ENCODE assay signal across 9 cellular contexts in genomic region chr5:143245929-143246561, GRCh38.
DNase-seq lines count a peak whose midpoint lies in the region; ATAC-seq, FAIRE-seq and TF ChIP-seq lines count a peak whose summit lies in the region.
"Had no signal": no experiment of that assay in that cellular context is flagged by ENCODE, and none has a peak within 500 bp of the region (broad histone marks: within the 10 kb centered on the region; RNA-seq: fewer than 3 reads in every experiment).

No MANE protein-coding gene starts in this region.

- POLR2A ChIA-PET in A549 (lab: Yijun Ruan, JAX) = interaction anchor here (2.1 kb wide), 1 partner anchor 158 kb away, joined by 9 read pairs; the partner anchor contains the start of gene NR3C1
- POLR2A ChIA-PET in activated CD4-positive, alpha-beta T cell treated with anti-CD3 and anti-CD28 coated beads for 36 hours (lab: Charles Lee) = interaction anchor here (0.6 kb wide), 1 partner anchor 193 kb away, joined by 11 read pairs; no protein-coding TSS in a partner anchor

- peak; percentile 73 to 92; a peak in 3 of 5 replicates for TF ChIP-seq EP300 in A549 (IDR thresholded peaks at IDR 0.05)
- TF ChIP-seq EP300 in gastroesophageal sphincter (IDR thresholded peaks at IDR 0.05) = no peak

- WGBS in A549 (ENCODE audit: missing lambda C conversion rate) = 3% methylated on average over 11 of the region's 11 CpGs
- 53 to 64% methylated on average over 6 to 9 of the region's 11 CpGs for WGBS in gastroesophageal sphincter (ENCODE audit: low coverage in 1 of 2), 2 donors

- intact Hi-C loops in activated CD4-positive, alpha-beta T cell treated with anti-CD3 and anti-CD28 coated beads for 36 hours (cut with DNase I, micrococcal nuclease) = no loop called here

- H3K4me3 ChIP-seq in A549 (no peak overlapping the region), SJSA1 (no peak overlapping the region), gastroesophageal sphincter (no peak overlapping the region), HAP-1 (no peak overlapping the region)

- ATAC-seq in A549 = peak; percentile 87 to 90
- peak; percentile 28 for ATAC-seq in gastroesophageal sphincter
- no peak for ATAC-seq in activated CD4-positive, alpha-beta T cell treated with anti-CD3 and anti-CD28 coated beads for 36 hours

- no peak for TF ChIP-seq POLR2A in A549 (IDR thresholded peaks at IDR 0.05; ENCODE audit: low read length)
- TF ChIP-seq POLR2A in gastroesophageal sphincter (IDR thresholded peaks at IDR 0.05) = no peak

- H3K27ac Mint-ChIP-seq in activated CD4-positive, alpha-beta T cell treated with anti-CD3 and anti-CD28 coated beads for 36 hours = no peak overlapping the region

- H3K27me3 Mint-ChIP-seq in activated CD4-positive, alpha-beta T cell treated with anti-CD3 and anti-CD28 coated beads for 36 hours = no peaks in the 10 kb centered on the region

- peaks cover 75% of the 10 kb centered on the region for H3K4me1 ChIP-seq in A549
- H3K4me1 ChIP-seq in SJSA1 (replicated peaks) = peaks cover 68% of the 10 kb centered on the region
- peaks cover 0 to 24% (median 5%) of the 10 kb centered on the region in 3 donors for H3K4me1 ChIP-seq in gastroesophageal sphincter
- H3K4me1 ChIP-seq in HAP-1 = no peaks in the 10 kb centered on the region

- peak overlapping the region; percentile 83 for H3K4me2 ChIP-seq in A549

- peak overlapping the region; percentile 88 to 92 for H3K27ac ChIP-seq in A549
- H3K27ac ChIP-seq in SJSA1 = peak overlapping the region; percentile 97
- H3K27ac ChIP-seq in gastroesophageal sphincter = peak overlapping the region in 1 of 4 donors; percentile 11

- DNase-seq in A549 (ENCODE audit: low read depth in 1 of 2, low spot score in 1 of 2) (peak; percentile 94 to 96), HS-5 (ENCODE audit: low read depth) (peak; percentile 88), SJSA1 (ENCODE audit: low read depth in 1 of 2, low spot score in 2 of 2) (peak; percentile 90), NCI-H1417 treated with DMSO at 0.1 percent for 48 hours (lab: John Stamatoyannopoulos, UW) (no peak), NCI-H2227 (lab: John Stamatoyannopoulos, UW; ENCODE audit: unreplicated experiment) (no peak), HAP-1 (ENCODE audit: low spot score in 2 of 2) (no peak)
- DNase-seq in activated CD4-positive, alpha-beta T cell treated with anti-CD3 and anti-CD28 coated beads for 36 hours = no peak
- DNase-seq: Caco-2 had no signal

- TF ChIP-seq RAD21 in A549 (conservative IDR thresholded peaks at IDR 0.05 in 1 of 2, IDR thresholded peaks at IDR 0.05 in 1 of 2) = peak; percentile 38 to 55

- CTCF ChIA-PET in A549 (lab: Yijun Ruan, JAX) = interaction anchor here (1.6 kb wide), 1 partner anchor 66 kb away, joined by 3 read pairs; no protein-coding TSS in a partner anchor
- CTCF ChIA-PET in activated CD4-positive, alpha-beta T cell treated with anti-CD3 and anti-CD28 coated beads for 36 hours (lab: Charles Lee) = no interaction called here

- FAIRE-seq in A549 (lab: Jason Lieb, UNC) = no peak

- no peaks in the 10 kb centered on the region for H3K36me3 ChIP-seq in SJSA1
- H3K36me3 ChIP-seq in gastroesophageal sphincter = no peaks in the 10 kb centered on the region
- no peaks in the 10 kb centered on the region for H3K36me3 ChIP-seq in HAP-1 (replicated peaks)

- H3K9me3 Mint-ChIP-seq in activated CD4-positive, alpha-beta T cell treated with anti-CD3 and anti-CD28 coated beads for 36 hours (ENCODE audit: low read depth) = peaks cover 2% of the 10 kb centered on the region

- no peaks in the 10 kb centered on the region for H3K36me3 Mint-ChIP-seq in activated CD4-positive, alpha-beta T cell treated with anti-CD3 and anti-CD28 coated beads for 36 hours (ENCODE audit: low read depth)

- H3K4me1 Mint-ChIP-seq in activated CD4-positive, alpha-beta T cell treated with anti-CD3 and anti-CD28 coated beads for 36 hours = no peaks in the 10 kb centered on the region

- H3K27me3 ChIP-seq in SJSA1 (replicated peaks) (no peaks in the 10 kb centered on the region), gastroesophageal sphincter (no peaks in the 10 kb centered on the region), HAP-1 (ENCODE audit: low read depth) (no peaks in the 10 kb centered on the region)

- no peak for TF ChIP-seq CTCF in A549 (IDR thresholded peaks at IDR 0.05)
- TF ChIP-seq CTCF in gastroesophageal sphincter (IDR thresholded peaks at IDR 0.05) = no peak

- H3K9me3 ChIP-seq in A549 (no peaks in the 10 kb centered on the region), SJSA1 (replicated peaks) (no peaks in the 10 kb centered on the region), gastroesophageal sphincter (no peaks in the 10 kb centered on the region), HAP-1 (no peaks in the 10 kb centered on the region)
- H3K9me3 ChIP-seq: Caco-2 had no signal

- no peak overlapping the region for H3K4me3 Mint-ChIP-seq in activated CD4-positive, alpha-beta T cell treated with anti-CD3 and anti-CD28 coated beads for 36 hours

- in situ Hi-C loops in HAP-1 (cut with MboI; ENCODE audit: low sequenced_read_pairs) = no loop called here

TF ChIP-seq in A549, 52 proteins besides CTCF, POLR2A, EP300 and RAD21 (continues in another document):
- TF ChIP-seq RCOR1 (IDR thresholded peaks at IDR 0.05; ENCODE audit: low read depth, low read length) (no peak), FOSL2 (IDR thresholded peaks at IDR 0.05) (peak; percentile 99), FOSL2 (CRISPR knock-in tag; IDR thresholded peaks at IDR 0.05) (peak; percentile 100), ESRRA (IDR thresholded peaks at IDR 0.05; ENCODE audit: borderline replicate concordance, low read length) (no peak), CEBPB (IDR thresholded peaks at IDR 0.05) (peak; percentile 22 to 85; a peak in 2 of 4 replicates), CBX8 (IDR thresholded peaks at IDR 0.05) (no peak), CBX2 (IDR thresholded peaks at IDR 0.05; ENCODE audit: borderline replicate concordance, low read depth) (no peak), NR3C1 (IDR thresholded peaks at IDR 0.05) (no peak), PBX3 (IDR thresholded peaks at IDR 0.05) (peak; percentile 85), RARB (CRISPR knock-in tag; IDR thresholded peaks at IDR 0.05) (no peak), TP53 (CRISPR knock-in tag; IDR thresholded peaks at IDR 0.05) (peak; percentile 41; the same call in 1 of the 2 replicates), JUN (IDR thresholded peaks at IDR 0.05) (peak; percentile 95 to 97; a peak in 4 of 5 replicates), USF2 (IDR thresholded peaks at IDR 0.05) (no peak)
- TF ChIP-seq, protein P1, sequence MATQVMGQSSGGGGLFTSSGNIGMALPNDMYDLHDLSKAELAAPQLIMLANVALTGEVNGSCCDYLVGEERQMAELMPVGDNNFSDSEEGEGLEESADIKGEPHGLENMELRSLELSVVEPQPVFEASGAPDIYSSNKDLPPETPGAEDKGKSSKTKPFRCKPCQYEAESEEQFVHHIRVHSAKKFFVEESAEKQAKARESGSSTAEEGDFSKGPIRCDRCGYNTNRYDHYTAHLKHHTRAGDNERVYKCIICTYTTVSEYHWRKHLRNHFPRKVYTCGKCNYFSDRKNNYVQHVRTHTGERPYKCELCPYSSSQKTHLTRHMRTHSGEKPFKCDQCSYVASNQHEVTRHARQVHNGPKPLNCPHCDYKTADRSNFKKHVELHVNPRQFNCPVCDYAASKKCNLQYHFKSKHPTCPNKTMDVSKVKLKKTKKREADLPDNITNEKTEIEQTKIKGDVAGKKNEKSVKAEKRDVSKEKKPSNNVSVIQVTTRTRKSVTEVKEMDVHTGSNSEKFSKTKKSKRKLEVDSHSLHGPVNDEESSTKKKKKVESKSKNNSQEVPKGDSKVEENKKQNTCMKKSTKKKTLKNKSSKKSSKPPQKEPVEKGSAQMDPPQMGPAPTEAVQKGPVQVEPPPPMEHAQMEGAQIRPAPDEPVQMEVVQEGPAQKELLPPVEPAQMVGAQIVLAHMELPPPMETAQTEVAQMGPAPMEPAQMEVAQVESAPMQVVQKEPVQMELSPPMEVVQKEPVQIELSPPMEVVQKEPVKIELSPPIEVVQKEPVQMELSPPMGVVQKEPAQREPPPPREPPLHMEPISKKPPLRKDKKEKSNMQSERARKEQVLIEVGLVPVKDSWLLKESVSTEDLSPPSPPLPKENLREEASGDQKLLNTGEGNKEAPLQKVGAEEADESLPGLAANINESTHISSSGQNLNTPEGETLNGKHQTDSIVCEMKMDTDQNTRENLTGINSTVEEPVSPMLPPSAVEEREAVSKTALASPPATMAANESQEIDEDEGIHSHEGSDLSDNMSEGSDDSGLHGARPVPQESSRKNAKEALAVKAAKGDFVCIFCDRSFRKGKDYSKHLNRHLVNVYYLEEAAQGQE (IDR thresholded peaks at IDR 0.05) = no peak
- TF ChIP-seq, protein P2, sequence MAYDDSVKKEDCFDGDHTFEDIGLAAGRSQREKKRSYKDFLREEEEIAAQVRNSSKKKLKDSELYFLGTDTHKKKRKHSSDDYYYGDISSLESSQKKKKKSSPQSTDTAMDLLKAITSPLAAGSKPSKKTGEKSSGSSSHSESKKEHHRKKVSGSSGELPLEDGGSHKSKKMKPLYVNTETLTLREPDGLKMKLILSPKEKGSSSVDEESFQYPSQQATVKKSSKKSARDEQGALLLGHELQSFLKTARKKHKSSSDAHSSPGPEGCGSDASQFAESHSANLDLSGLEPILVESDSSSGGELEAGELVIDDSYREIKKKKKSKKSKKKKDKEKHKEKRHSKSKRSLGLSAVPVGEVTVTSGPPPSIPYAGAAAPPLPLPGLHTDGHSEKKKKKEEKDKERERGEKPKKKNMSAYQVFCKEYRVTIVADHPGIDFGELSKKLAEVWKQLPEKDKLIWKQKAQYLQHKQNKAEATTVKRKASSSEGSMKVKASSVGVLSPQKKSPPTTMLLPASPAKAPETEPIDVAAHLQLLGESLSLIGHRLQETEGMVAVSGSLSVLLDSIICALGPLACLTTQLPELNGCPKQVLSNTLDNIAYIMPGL (CRISPR knock-in tag; IDR thresholded peaks at IDR 0.05; ENCODE audit: borderline replicate concordance) = no peak

Comparison
In these comparisons a context has a peak if more than half of its experiments do, and no peak if none do; other contexts are left out.
1. DNase-seq: peak in A549 (2 of 2), HS-5 (single experiment) and SJSA1 (2 of 2); none in NCI-H1417 treated with DMSO at 0.1 percent for 48 hours (single experiment), NCI-H2227 (single experiment), activated CD4-positive, alpha-beta T cell treated with anti-CD3 and anti-CD28 coated beads for 36 hours (single experiment) and HAP-1 (0 of 2).